In genomic region chr6:32645047-32645703, GRCh38 we compare ENCODE assay signal across 21 cellular contexts. TPM values are rescaled to one million over a fixed set of nuclear protein-coding genes. Genes with fewer than 3 reads are reported as not detected.
A peak's percentile ranks its signal among the peaks of the same experiment; 100 is the strongest.
DNase-seq lines count a peak whose midpoint lies in the region; ATAC-seq, FAIRE-seq and TF ChIP-seq lines count a peak whose summit lies in the region.
"Had no signal": no experiment of that assay in that cellular context is flagged by ENCODE, and none has a peak within 500 bp of the region (broad histone marks: within the 10 kb centered on the region; RNA-seq: fewer than 3 reads in every experiment).

No MANE protein-coding gene starts in this region.

- no peaks in the 10 kb centered on the region for H3K9me3 ChIP-seq in transverse colon
- H3K9me3 ChIP-seq: HAP-1 had no signal

- in situ Hi-C loops in transverse colon (cut with MboI; ENCODE audit: low pct_ligation_motif_present in 1 of 4, low pct_unique_long_range_greater_than_20kb in 1 of 4, low sequenced_read_pairs in 3 of 4): no loop called here

- H3K4me1 Mint-ChIP-seq in IgD-negative memory B cell (peaks cover 42 to 50% (median 49%) of the 10 kb centered on the region in 3 donors), memory B cell (peaks cover 43% of the 10 kb centered on the region)

- TF ChIP-seq EP300 in transverse colon (IDR thresholded peaks at IDR 0.05; ENCODE audit: low read depth): no peak

- 38% methylated on average over 6 of the region's 6 CpGs; no CpG with 5 or more reads in 1 of the 2 donors for WGBS in transverse colon (ENCODE audit: low coverage in 1 of 2), 2 donors

- H3K27me3 Mint-ChIP-seq in IgD-negative memory B cell: no peaks in the 10 kb centered on the region
- no peaks in the 10 kb centered on the region for H3K27me3 Mint-ChIP-seq in memory B cell

- H3K4me1 ChIP-seq in transverse colon: no peaks in the 10 kb centered on the region
- H3K4me1 ChIP-seq: HAP-1 had no signal

- no peaks in the 10 kb centered on the region for H3K27me3 ChIP-seq in transverse colon

- H3K36me3 Mint-ChIP-seq in IgD-negative memory B cell: peaks cover 15% of the 10 kb centered on the region
- peaks cover 48% of the 10 kb centered on the region for H3K36me3 Mint-ChIP-seq in memory B cell
- H3K36me3 Mint-ChIP-seq: CD8-positive, alpha-beta T cell had no signal

- H3K4me3 Mint-ChIP-seq in IgD-negative memory B cell (peak overlapping the region in 2 of 4 donors; percentile 57 to 65), memory B cell (no peak overlapping the region)
- H3K4me3 Mint-ChIP-seq: CD14-positive monocyte; CD8-positive, alpha-beta T cell had no signal

- H3K27ac Mint-ChIP-seq in IgD-negative memory B cell (peak overlapping the region in 2 of 3 donors; percentile 51 to 97), memory B cell (peak overlapping the region; percentile 66)
- H3K27ac Mint-ChIP-seq: CD8-positive, alpha-beta T cell had no signal

- DNase-seq in GM12892 (ENCODE audit: insufficient read length) (no peak), memory B cell (ENCODE audit: low spot score in 2 of 2) (no peak), transverse colon (no peak), GM20000 (ENCODE audit: low spot score) (no peak)
- DNase-seq in activated CD4-positive, CD25-positive, alpha-beta regulatory T cell (lab: John Stamatoyannopoulos, UW): no peak
- DNase-seq: CD8-positive, alpha-beta T cell; COR-L47; DMS153; DMS79 treated with DMSO at 0.1 percent for 48 hours; EL; IMR-90; KG1 had no signal

- peak; percentile 38 for FAIRE-seq in GM12892 (lab: Jason Lieb, UNC)
- FAIRE-seq: A204.1, D721Med, G401.6, H1 had no signal

- TF ChIP-seq CTCF in transverse colon (IDR thresholded peaks at IDR 0.05) (no peak), GM20000 (IDR thresholded peaks at IDR 0.05; ENCODE audit: extremely low read depth, missing control alignments) (no peak)

- no peak overlapping the region for H3K4me3 ChIP-seq in transverse colon
- H3K4me3 ChIP-seq: HAP-1 had no signal

- intact Hi-C loops in transverse colon (cut with DNase I; ENCODE audit: low total_unique reads): no loop called here

- TF ChIP-seq POLR2A in GM12892 (IDR thresholded peaks at IDR 0.05; ENCODE audit: low read depth, low read length) (peak; percentile 86), transverse colon (IDR thresholded peaks at IDR 0.05) (no peak)

- H3K9me3 Mint-ChIP-seq in IgD-negative memory B cell (no peaks in the 10 kb centered on the region), memory B cell (peaks cover 2% of the 10 kb centered on the region)
- H3K9me3 Mint-ChIP-seq: CD8-positive, alpha-beta T cell had no signal

- no peaks in the 10 kb centered on the region for H3K36me3 ChIP-seq in transverse colon
- H3K36me3 ChIP-seq: HAP-1 had no signal

- ATAC-seq in memory B cell (ENCODE audit: low read depth) (no peak), HG03565 (IDR thresholded peaks at IDR 0.05; ENCODE audit: unreplicated experiment) (no peak)
- ATAC-seq: CD8-positive, alpha-beta T cell had no signal

- H3K27ac ChIP-seq in transverse colon: no peak overlapping the region

RNA-seq across cellular contexts. Expression of gene HLA-DQA1, which starts 8.0 kb away (rescaled TPM):
- polyA plus RNA-seq in GM12892 (2012; ENCODE audit: missing spikeins): 1,511 TPM
- polyA plus RNA-seq in IgD-negative memory B cell: 377 TPM
- 1 to 10 TPM in 2 of 4 donors, under 1 TPM in 1, not detected in 1; 0.41 to 4.5 (median 3.2) TPM for total RNA-seq in transverse colon
- total RNA-seq: H1, IMR-90 had no signal
- polyA plus RNA-seq: BJ, IMR-90 had no signal

RNA-seq across cellular contexts. Expression of gene HLA-DQB1, which starts 21.3 kb away (rescaled TPM):
- polyA plus RNA-seq in GM12892 (2012; ENCODE audit: missing spikeins): 443 TPM
- 155 TPM for polyA plus RNA-seq in IgD-negative memory B cell
- 1 to 10 TPM in 2 of 4 donors, under 1 TPM in 1, not detected in 1; 0.14 to 1.9 (median 1.1) TPM for total RNA-seq in transverse colon
- total RNA-seq: IMR-90 had no signal
- polyA plus RNA-seq: BJ, IMR-90 had no signal

RNA-seq across cellular contexts. Expression of gene HLA-DRB1, which starts 55.5 kb away (rescaled TPM):
- 896 TPM for polyA plus RNA-seq in GM12892 (2012; ENCODE audit: missing spikeins)
- 1,928 TPM for polyA plus RNA-seq in IgD-negative memory B cell
- 10 to 100 TPM in 3 of 4 donors, 1 to 10 TPM in 1; 7.9 to 23.8 (median 12.6) TPM for total RNA-seq in transverse colon
- total RNA-seq: IMR-90 had no signal
- polyA plus RNA-seq: BJ, IMR-90 had no signal
